1 cellular context compared by ENCODE assay signal in the genomic region with DNA sequence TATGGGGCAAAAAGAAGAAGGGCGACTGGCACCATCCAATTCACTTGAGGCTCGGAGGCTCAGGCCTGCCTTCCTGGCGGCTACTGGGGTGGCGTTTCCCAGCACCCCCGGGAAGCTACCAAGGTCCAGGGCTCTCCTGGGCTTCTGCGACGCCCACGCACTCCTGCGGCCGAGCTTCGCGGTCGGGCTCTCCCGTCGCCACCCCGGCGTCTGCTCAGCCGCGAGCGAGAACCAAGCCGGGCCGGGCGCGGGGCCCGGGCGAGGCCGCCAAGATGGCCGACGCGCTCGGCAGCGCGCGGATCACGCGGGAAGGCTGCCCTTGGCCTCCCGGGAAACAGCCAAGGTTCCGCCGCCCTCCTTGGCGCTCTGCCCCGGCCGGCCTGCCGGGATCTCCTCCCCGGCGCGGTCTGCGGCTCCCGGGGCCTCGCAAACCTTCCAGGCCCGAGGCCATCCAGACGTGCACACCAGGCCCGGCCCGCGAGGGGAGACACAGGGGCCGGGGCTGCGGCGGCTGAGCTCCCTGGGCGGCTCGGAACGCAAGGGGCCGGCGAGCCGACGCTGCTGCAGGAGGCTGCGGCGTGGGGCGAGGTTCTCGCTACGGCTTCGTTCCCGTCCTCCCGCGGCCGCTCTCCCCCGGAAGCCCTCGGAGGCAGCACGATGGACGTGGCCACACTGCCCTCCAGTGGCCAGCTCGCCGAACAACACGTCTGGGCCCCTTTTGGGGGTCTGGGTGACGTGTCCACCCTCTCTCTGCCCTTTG.
A peak's percentile ranks its signal among the peaks of the same experiment; 100 is the strongest.
TF ChIP-seq lines count a peak whose summit lies in the region.

No MANE protein-coding gene starts in this region.

TF ChIP-seq in K562, 482 proteins besides CTCF, POLR2A, EP300 and RAD21 (continued from another document and continues in another):
- TF ChIP-seq, protein P1, sequence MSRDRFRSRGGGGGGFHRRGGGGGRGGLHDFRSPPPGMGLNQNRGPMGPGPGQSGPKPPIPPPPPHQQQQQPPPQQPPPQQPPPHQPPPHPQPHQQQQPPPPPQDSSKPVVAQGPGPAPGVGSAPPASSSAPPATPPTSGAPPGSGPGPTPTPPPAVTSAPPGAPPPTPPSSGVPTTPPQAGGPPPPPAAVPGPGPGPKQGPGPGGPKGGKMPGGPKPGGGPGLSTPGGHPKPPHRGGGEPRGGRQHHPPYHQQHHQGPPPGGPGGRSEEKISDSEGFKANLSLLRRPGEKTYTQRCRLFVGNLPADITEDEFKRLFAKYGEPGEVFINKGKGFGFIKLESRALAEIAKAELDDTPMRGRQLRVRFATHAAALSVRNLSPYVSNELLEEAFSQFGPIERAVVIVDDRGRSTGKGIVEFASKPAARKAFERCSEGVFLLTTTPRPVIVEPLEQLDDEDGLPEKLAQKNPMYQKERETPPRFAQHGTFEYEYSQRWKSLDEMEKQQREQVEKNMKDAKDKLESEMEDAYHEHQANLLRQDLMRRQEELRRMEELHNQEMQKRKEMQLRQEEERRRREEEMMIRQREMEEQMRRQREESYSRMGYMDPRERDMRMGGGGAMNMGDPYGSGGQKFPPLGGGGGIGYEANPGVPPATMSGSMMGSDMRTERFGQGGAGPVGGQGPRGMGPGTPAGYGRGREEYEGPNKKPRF (IDR thresholded peaks at IDR 0.05; ENCODE audit: low read depth, low read length) = no peak
- peak; percentile 98 for TF ChIP-seq L3MBTL2 (IDR thresholded peaks at IDR 0.05)
- TF ChIP-seq, protein P2, sequence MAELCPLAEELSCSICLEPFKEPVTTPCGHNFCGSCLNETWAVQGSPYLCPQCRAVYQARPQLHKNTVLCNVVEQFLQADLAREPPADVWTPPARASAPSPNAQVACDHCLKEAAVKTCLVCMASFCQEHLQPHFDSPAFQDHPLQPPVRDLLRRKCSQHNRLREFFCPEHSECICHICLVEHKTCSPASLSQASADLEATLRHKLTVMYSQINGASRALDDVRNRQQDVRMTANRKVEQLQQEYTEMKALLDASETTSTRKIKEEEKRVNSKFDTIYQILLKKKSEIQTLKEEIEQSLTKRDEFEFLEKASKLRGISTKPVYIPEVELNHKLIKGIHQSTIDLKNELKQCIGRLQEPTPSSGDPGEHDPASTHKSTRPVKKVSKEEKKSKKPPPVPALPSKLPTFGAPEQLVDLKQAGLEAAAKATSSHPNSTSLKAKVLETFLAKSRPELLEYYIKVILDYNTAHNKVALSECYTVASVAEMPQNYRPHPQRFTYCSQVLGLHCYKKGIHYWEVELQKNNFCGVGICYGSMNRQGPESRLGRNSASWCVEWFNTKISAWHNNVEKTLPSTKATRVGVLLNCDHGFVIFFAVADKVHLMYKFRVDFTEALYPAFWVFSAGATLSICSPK (IDR thresholded peaks at IDR 0.05; ENCODE audit: borderline replicate concordance) = no peak
- no peak for TF ChIP-seq ZNF695 (CRISPR knock-in tag; IDR thresholded peaks at IDR 0.05)
- TF ChIP-seq NFRKB (IDR thresholded peaks at IDR 0.05; ENCODE audit: low read depth) = peak; percentile 63; the same call in 1 of the 2 replicates
- peak in 1 of 2 experiments; percentile 94; a peak in 2 of 4 replicates for TF ChIP-seq TEAD1 (CRISPR knock-in tag; IDR thresholded peaks at IDR 0.05)
- TF ChIP-seq, protein P3, sequence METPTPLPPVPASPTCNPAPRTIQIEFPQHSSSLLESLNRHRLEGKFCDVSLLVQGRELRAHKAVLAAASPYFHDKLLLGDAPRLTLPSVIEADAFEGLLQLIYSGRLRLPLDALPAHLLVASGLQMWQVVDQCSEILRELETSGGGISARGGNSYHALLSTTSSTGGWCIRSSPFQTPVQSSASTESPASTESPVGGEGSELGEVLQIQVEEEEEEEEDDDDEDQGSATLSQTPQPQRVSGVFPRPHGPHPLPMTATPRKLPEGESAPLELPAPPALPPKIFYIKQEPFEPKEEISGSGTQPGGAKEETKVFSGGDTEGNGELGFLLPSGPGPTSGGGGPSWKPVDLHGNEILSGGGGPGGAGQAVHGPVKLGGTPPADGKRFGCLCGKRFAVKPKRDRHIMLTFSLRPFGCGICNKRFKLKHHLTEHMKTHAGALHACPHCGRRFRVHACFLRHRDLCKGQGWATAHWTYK (CRISPR knock-in tag; IDR thresholded peaks at IDR 0.05) = peak; percentile 74
- TF ChIP-seq PML (IDR thresholded peaks at IDR 0.05; ENCODE audit: low read length) = no peak
- TF ChIP-seq, protein P4, sequence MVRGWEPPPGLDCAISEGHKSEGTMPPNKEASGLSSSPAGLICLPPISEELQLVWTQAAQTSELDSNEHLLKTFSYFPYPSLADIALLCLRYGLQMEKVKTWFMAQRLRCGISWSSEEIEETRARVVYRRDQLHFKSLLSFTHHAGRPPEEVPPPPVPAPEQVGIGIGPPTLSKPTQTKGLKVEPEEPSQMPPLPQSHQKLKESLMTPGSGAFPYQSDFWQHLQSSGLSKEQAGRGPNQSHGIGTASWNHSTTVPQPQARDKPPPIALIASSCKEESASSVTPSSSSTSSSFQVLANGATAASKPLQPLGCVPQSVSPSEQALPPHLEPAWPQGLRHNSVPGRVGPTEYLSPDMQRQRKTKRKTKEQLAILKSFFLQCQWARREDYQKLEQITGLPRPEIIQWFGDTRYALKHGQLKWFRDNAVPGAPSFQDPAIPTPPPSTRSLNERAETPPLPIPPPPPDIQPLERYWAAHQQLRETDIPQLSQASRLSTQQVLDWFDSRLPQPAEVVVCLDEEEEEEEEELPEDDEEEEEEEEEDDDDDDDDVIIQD (CRISPR knock-in tag; IDR thresholded peaks at IDR 0.05) = peak; percentile 55; the same call in 1 of the 2 replicates
- TF ChIP-seq, protein P5, sequence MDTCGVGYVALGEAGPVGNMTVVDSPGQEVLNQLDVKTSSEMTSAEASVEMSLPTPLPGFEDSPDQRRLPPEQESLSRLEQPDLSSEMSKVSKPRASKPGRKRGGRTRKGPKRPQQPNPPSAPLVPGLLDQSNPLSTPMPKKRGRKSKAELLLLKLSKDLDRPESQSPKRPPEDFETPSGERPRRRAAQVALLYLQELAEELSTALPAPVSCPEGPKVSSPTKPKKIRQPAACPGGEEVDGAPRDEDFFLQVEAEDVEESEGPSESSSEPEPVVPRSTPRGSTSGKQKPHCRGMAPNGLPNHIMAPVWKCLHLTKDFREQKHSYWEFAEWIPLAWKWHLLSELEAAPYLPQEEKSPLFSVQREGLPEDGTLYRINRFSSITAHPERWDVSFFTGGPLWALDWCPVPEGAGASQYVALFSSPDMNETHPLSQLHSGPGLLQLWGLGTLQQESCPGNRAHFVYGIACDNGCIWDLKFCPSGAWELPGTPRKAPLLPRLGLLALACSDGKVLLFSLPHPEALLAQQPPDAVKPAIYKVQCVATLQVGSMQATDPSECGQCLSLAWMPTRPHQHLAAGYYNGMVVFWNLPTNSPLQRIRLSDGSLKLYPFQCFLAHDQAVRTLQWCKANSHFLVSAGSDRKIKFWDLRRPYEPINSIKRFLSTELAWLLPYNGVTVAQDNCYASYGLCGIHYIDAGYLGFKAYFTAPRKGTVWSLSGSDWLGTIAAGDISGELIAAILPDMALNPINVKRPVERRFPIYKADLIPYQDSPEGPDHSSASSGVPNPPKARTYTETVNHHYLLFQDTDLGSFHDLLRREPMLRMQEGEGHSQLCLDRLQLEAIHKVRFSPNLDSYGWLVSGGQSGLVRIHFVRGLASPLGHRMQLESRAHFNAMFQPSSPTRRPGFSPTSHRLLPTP (IDR thresholded peaks at IDR 0.05; ENCODE audit: borderline replicate concordance, extremely low read depth, insufficient read length) = no peak
- TF ChIP-seq ZC3H4 (CRISPR knock-in tag; IDR thresholded peaks at IDR 0.05; ENCODE audit: borderline replicate concordance) = no peak
- TF ChIP-seq ZNF830 (CRISPR knock-in tag; IDR thresholded peaks at IDR 0.05) = no peak
- TF ChIP-seq TAL1 (IDR thresholded peaks at IDR 0.05) = no peak
- no peak for TF ChIP-seq SIX5 (IDR thresholded peaks at IDR 0.05; ENCODE audit: borderline replicate concordance in 1 of 2, insufficient read depth in 1 of 2, low read depth in 1 of 2, low read length in 2 of 2)
- no peak for TF ChIP-seq ZNF507 (tag; conservative IDR thresholded peaks at IDR 0.05)
- TF ChIP-seq, protein P6, sequence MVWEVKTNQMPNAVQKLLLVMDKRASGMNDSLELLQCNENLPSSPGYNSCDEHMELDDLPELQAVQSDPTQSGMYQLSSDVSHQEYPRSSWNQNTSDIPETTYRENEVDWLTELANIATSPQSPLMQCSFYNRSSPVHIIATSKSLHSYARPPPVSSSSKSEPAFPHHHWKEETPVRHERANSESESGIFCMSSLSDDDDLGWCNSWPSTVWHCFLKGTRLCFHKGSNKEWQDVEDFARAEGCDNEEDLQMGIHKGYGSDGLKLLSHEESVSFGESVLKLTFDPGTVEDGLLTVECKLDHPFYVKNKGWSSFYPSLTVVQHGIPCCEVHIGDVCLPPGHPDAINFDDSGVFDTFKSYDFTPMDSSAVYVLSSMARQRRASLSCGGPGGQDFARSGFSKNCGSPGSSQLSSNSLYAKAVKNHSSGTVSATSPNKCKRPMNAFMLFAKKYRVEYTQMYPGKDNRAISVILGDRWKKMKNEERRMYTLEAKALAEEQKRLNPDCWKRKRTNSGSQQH (CRISPR knock-in tag; IDR thresholded peaks at IDR 0.05) = no peak
- TF ChIP-seq SMAD4 (CRISPR knock-in tag; conservative IDR thresholded peaks at IDR 0.05) = peak; percentile 87
- TF ChIP-seq, protein P7, sequence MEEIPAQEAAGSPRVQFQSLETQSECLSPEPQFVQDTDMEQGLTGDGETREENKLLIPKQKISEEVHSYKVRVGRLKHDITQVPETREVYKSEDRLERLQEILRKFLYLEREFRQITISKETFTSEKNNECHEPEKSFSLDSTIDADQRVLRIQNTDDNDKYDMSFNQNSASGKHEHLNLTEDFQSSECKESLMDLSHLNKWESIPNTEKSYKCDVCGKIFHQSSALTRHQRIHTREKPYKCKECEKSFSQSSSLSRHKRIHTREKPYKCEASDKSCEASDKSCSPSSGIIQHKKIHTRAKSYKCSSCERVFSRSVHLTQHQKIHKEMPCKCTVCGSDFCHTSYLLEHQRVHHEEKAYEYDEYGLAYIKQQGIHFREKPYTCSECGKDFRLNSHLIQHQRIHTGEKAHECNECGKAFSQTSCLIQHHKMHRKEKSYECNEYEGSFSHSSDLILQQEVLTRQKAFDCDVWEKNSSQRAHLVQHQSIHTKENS (CRISPR knock-in tag; IDR thresholded peaks at IDR 0.05) = no peak
- TF ChIP-seq, protein P8, sequence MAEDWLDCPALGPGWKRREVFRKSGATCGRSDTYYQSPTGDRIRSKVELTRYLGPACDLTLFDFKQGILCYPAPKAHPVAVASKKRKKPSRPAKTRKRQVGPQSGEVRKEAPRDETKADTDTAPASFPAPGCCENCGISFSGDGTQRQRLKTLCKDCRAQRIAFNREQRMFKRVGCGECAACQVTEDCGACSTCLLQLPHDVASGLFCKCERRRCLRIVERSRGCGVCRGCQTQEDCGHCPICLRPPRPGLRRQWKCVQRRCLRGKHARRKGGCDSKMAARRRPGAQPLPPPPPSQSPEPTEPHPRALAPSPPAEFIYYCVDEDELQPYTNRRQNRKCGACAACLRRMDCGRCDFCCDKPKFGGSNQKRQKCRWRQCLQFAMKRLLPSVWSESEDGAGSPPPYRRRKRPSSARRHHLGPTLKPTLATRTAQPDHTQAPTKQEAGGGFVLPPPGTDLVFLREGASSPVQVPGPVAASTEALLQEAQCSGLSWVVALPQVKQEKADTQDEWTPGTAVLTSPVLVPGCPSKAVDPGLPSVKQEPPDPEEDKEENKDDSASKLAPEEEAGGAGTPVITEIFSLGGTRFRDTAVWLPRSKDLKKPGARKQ (CRISPR knock-in tag; IDR thresholded peaks at IDR 0.05) = no peak
- TF ChIP-seq TCF3 (CRISPR knock-in tag; IDR thresholded peaks at IDR 0.05) = no peak
- TF ChIP-seq, protein P9, sequence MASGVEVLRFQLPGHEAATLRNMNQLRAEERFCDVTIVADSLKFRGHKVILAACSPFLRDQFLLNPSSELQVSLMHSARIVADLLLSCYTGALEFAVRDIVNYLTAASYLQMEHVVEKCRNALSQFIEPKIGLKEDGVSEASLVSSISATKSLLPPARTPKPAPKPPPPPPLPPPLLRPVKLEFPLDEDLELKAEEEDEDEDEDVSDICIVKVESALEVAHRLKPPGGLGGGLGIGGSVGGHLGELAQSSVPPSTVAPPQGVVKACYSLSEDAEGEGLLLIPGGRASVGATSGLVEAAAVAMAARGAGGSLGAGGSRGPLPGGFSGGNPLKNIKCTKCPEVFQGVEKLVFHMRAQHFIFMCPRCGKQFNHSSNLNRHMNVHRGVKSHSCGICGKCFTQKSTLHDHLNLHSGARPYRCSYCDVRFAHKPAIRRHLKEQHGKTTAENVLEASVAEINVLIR (CRISPR knock-in tag; IDR thresholded peaks at IDR 0.05) = no peak
- TF ChIP-seq, protein P10, sequence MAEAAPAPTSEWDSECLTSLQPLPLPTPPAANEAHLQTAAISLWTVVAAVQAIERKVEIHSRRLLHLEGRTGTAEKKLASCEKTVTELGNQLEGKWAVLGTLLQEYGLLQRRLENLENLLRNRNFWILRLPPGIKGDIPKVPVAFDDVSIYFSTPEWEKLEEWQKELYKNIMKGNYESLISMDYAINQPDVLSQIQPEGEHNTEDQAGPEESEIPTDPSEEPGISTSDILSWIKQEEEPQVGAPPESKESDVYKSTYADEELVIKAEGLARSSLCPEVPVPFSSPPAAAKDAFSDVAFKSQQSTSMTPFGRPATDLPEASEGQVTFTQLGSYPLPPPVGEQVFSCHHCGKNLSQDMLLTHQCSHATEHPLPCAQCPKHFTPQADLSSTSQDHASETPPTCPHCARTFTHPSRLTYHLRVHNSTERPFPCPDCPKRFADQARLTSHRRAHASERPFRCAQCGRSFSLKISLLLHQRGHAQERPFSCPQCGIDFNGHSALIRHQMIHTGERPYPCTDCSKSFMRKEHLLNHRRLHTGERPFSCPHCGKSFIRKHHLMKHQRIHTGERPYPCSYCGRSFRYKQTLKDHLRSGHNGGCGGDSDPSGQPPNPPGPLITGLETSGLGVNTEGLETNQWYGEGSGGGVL (CRISPR knock-in tag; IDR thresholded peaks at IDR 0.05) = no peak
- TF ChIP-seq, protein P11, sequence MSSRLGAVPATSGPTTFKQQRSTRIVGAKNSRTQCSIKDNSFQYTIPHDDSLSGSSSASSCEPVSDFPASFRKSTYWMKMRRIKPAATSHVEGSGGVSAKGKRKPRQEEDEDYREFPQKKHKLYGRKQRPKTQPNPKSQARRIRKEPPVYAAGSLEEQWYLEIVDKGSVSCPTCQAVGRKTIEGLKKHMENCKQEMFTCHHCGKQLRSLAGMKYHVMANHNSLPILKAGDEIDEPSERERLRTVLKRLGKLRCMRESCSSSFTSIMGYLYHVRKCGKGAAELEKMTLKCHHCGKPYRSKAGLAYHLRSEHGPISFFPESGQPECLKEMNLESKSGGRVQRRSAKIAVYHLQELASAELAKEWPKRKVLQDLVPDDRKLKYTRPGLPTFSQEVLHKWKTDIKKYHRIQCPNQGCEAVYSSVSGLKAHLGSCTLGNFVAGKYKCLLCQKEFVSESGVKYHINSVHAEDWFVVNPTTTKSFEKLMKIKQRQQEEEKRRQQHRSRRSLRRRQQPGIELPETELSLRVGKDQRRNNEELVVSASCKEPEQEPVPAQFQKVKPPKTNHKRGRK (tag; IDR thresholded peaks at IDR 0.05) = no peak
- TF ChIP-seq MTF1 (CRISPR knock-in tag; IDR thresholded peaks at IDR 0.05; ENCODE audit: borderline replicate concordance) = no peak
- no peak for TF ChIP-seq POLR2AphosphoS5 (IDR thresholded peaks at IDR 0.05; ENCODE audit: control insufficient read depth, insufficient read depth, low read depth, low read length)
